In the genomic region with DNA sequence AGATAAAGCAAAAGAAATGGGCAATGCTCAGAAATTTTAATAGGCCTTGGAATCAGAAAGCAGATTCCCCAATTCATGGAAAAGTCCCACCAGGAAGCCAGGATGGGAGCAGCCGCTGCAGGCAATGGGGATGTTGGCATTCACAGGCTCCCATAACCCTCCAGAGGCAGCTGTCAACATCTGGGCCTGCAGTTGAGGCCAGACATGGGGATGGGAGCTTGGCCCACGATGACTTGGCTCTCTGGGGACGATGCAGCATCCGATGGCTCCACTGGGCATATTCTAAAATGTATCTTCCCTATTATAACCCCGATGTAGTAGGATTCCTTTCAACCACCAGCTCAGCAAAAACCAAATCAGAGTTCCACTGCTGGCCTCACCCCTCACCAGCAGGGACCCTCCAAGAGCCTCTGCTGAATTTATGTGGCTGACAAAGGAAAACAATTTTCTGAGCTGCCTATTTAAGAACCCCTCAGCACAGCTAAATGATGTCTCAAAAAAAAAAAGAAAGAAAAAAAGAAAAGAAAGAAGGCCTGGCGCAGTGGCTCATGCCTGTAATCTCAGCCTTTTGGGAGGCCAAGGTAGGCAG, we compare ENCODE assay signal across 14 cellular contexts. TPM values are rescaled to one million over a fixed set of nuclear protein-coding genes. Genes with fewer than 3 reads are reported as not detected.
DNase-seq lines count a peak whose midpoint lies in the region; ATAC-seq and TF ChIP-seq lines count a peak whose summit lies in the region.
"Had no signal": no experiment of that assay in that cellular context is flagged by ENCODE, and none has a peak within 500 bp of the region (broad histone marks: within the 10 kb centered on the region; RNA-seq: fewer than 3 reads in every experiment).

No MANE protein-coding gene starts in this region.

- TF ChIP-seq POLR2A in gastrocnemius medialis (IDR thresholded peaks at IDR 0.05), result no peak
- no peak for TF ChIP-seq POLR2A in body of pancreas (IDR thresholded peaks at IDR 0.05)

- peaks cover 40% of the 10 kb centered on the region for H3K4me1 Mint-ChIP-seq in activated T-cell treated with anti-CD3 and anti-CD28 coated beads, Interleukin-2, amount 50 U/mL, for 24 hours (ENCODE audit: low read depth)

- H3K36me3 ChIP-seq in DND-41 (ENCODE audit: insufficient read depth, low read length) (no peaks in the 10 kb centered on the region), gastrocnemius medialis (no peaks in the 10 kb centered on the region), body of pancreas (replicated peaks in 1 of 2; ENCODE audit: insufficient read depth in 1 of 2, low read depth in 2 of 2) (no peaks in the 10 kb centered on the region)
- H3K36me3 ChIP-seq: HAP-1 had no signal

- H3K4me2 ChIP-seq in DND-41 (ENCODE audit: insufficient read depth, low read length), result no peak overlapping the region

- no peaks in the 10 kb centered on the region for H3K36me3 Mint-ChIP-seq in activated T-cell treated with anti-CD3 and anti-CD28 coated beads, Interleukin-2, amount 50 U/mL, for 24 hours (ENCODE audit: low read depth)

- no peaks in the 10 kb centered on the region for H4K20me1 ChIP-seq in DND-41 (ENCODE audit: insufficient read depth, low read length)

- 55 to 81% methylated on average over 6 of the region's 6 CpGs for WGBS in body of pancreas, 2 donors

- no peaks in the 10 kb centered on the region for H3K79me2 ChIP-seq in DND-41 (ENCODE audit: insufficient read depth, low read length)

- TF ChIP-seq CTCF in DND-41 (IDR thresholded peaks at IDR 0.05; ENCODE audit: borderline replicate concordance, extremely low read depth, low read length, poor library complexity, severe bottlenecking), result peak; percentile 36
- TF ChIP-seq CTCF in WI38 (IDR thresholded peaks at IDR 0.05; ENCODE audit: low read depth, low read length), result peak; percentile 43
- peak; percentile 17 for TF ChIP-seq CTCF in foreskin fibroblast (IDR thresholded peaks at IDR 0.05; ENCODE audit: low read depth, low read length)
- TF ChIP-seq CTCF in gastrocnemius medialis (IDR thresholded peaks at IDR 0.05 in 4 of 5, conservative IDR thresholded peaks at IDR 0.05 in 1 of 5), result no peak
- no peak for TF ChIP-seq CTCF in body of pancreas (IDR thresholded peaks at IDR 0.05)

- no peak overlapping the region for H2AFZ ChIP-seq in DND-41 (ENCODE audit: low read depth, low read length)

- DNase-seq in DND-41 (no peak), foreskin fibroblast (peak in 1 of 2 donors; percentile 42), gastrocnemius medialis (no peak), LoVo (ENCODE audit: low spot score) (no peak), mucosa of gallbladder (ENCODE audit: low spot score) (no peak), body of pancreas (no peak)
- DNase-seq in activated T-cell treated with anti-CD3 and anti-CD28 coated beads, Interleukin-2, amount 50 U/mL, for 24 hours, result no peak
- DNase-seq: activated naive CD4-positive, alpha-beta T cell treated with anti-CD3 and anti-CD28 coated beads, Interleukin-2, amount 50 U/mL, for 16 hours; dorsolateral prefrontal cortex; Kasumi-1; T-helper 17 cell had no signal

- no peaks in the 10 kb centered on the region for H3K27me3 ChIP-seq in DND-41 (ENCODE audit: insufficient read depth, low read length, poor library complexity)
- peaks cover 10 to 22% (median 16%) of the 10 kb centered on the region in 3 donors for H3K27me3 ChIP-seq in gastrocnemius medialis
- H3K27me3 ChIP-seq in body of pancreas, result no peaks in the 10 kb centered on the region

- peaks cover 62% of the 10 kb centered on the region for H3K4me1 ChIP-seq in DND-41 (ENCODE audit: insufficient read depth, low read length)
- peaks cover 45 to 69% of the 10 kb centered on the region in 2 donors for H3K4me1 ChIP-seq in gastrocnemius medialis
- no peaks in the 10 kb centered on the region for H3K4me1 ChIP-seq in body of pancreas
- H3K4me1 ChIP-seq: HAP-1 had no signal

- H3K4me3 ChIP-seq in DND-41 (ENCODE audit: low read depth in 1 of 2, low read length in 2 of 2) (no peak overlapping the region), WI38 (ENCODE audit: low read depth, low read length) (no peak overlapping the region), foreskin fibroblast (ENCODE audit: low read depth in 1 of 2, low read length in 2 of 2) (no peak overlapping the region), gastrocnemius medialis (no peak overlapping the region), body of pancreas (no peak overlapping the region)
- H3K4me3 ChIP-seq: dorsolateral prefrontal cortex, HAP-1, skin epidermis had no signal

- H3K27ac ChIP-seq in DND-41 (ENCODE audit: low read length) (no peak overlapping the region), gastrocnemius medialis (peak overlapping the region; percentile 26 to 77 (median 45)), body of pancreas (peak overlapping the region in 1 of 4 donors; percentile 12)

- no peaks in the 10 kb centered on the region for H3K9me3 ChIP-seq in DND-41 (ENCODE audit: insufficient read depth, low read length, severe bottlenecking)
- no peaks in the 10 kb centered on the region for H3K9me3 ChIP-seq in gastrocnemius medialis
- H3K9me3 ChIP-seq in body of pancreas, result no peaks in the 10 kb centered on the region
- H3K9me3 ChIP-seq: HAP-1 had no signal

- ATAC-seq in DND-41 (ENCODE audit: insufficient read depth, low read depth), result no peak
- ATAC-seq in gastrocnemius medialis, result no peak
- ATAC-seq in body of pancreas, result no peak
- ATAC-seq: T-helper 17 cell had no signal

- H3K9me3 Mint-ChIP-seq in activated T-cell treated with anti-CD3 and anti-CD28 coated beads, Interleukin-2, amount 50 U/mL, for 24 hours, result no peaks in the 10 kb centered on the region

- no peak overlapping the region for H3K27ac Mint-ChIP-seq in activated T-cell treated with anti-CD3 and anti-CD28 coated beads, Interleukin-2, amount 50 U/mL, for 24 hours
- H3K27ac Mint-ChIP-seq: T-helper 17 cell had no signal

- in situ Hi-C loops in gastrocnemius medialis (cut with MboI; ENCODE audit: low sequenced_read_pairs in 4 of 4), result no loop called here

- intact Hi-C loops in gastrocnemius medialis (cut with DNase I; ENCODE audit: low total_unique reads), result no loop called here
- intact Hi-C loops in body of pancreas (cut with DNase I), result no loop called here

- no peak overlapping the region for H3K4me3 Mint-ChIP-seq in activated T-cell treated with anti-CD3 and anti-CD28 coated beads, Interleukin-2, amount 50 U/mL, for 24 hours
- H3K4me3 Mint-ChIP-seq: T-helper 17 cell had no signal

- H3K9ac ChIP-seq in DND-41 (ENCODE audit: low read depth, low read length), result no peak overlapping the region

- peaks cover 32% of the 10 kb centered on the region for H3K27me3 Mint-ChIP-seq in activated T-cell treated with anti-CD3 and anti-CD28 coated beads, Interleukin-2, amount 50 U/mL, for 24 hours

RNA-seq across cellular contexts. Expression of gene SPRY4, which starts 7.1 kb away (rescaled TPM):
- total RNA-seq in gastrocnemius medialis (1 to 10 TPM; 4.3 to 6.9 (median 5.9) TPM), mucosa of gallbladder (17.4 TPM), body of pancreas (10 to 100 TPM in 1 of 2 donors, 1 to 10 TPM in 1; 6.7 to 18.5 TPM)

Comparison
In these comparisons a context has a peak if more than half of its experiments do, and no peak if none do; other contexts are left out.
1. CTCF ChIP-seq: peak in DND-41 (single experiment), WI38 (single experiment) and foreskin fibroblast (single experiment); none in gastrocnemius medialis (0 of 5) and body of pancreas (0 of 7).